Comparison of ENCODE assay signal across 8 cellular contexts in genomic region chr4:140861359-140862181, GRCh38.
DNase-seq lines count a peak whose midpoint lies in the region; ATAC-seq and TF ChIP-seq lines count a peak whose summit lies in the region.

No MANE protein-coding gene starts in this region.

- TF ChIP-seq POLR2A in adrenal gland (IDR thresholded peaks at IDR 0.05) (no peak), heart left ventricle (IDR thresholded peaks at IDR 0.05) (no peak)

- H2AFZ ChIP-seq in OCI-LY7 (ENCODE audit: low read length): peak overlapping the region; percentile 88

- H3K36me3 ChIP-seq in Caco-2 (ENCODE audit: control insufficient read depth, insufficient read depth, low read length) (no peaks in the 10 kb centered on the region), OCI-LY7 (ENCODE audit: insufficient read depth, low read length) (no peaks in the 10 kb centered on the region), adrenal gland (replicated peaks in 1 of 2) (no peaks in the 10 kb centered on the region), heart left ventricle (peaks cover 0 to 5% (median 0%) of the 10 kb centered on the region in 9 donors), psoas muscle (ENCODE audit: insufficient read depth in 1 of 2, low read depth in 1 of 2) (no peaks in the 10 kb centered on the region)

- H3K27me3 Mint-ChIP-seq in Caco-2 (ENCODE audit: insufficient read depth, unreplicated experiment): peaks cover 13% of the 10 kb centered on the region

- H3K9me2 ChIP-seq in OCI-LY7 (ENCODE audit: insufficient read depth, low read length): no peaks in the 10 kb centered on the region

- CTCF ChIA-PET in Caco-2 (lab: Charles Lee) (no interaction called here), OCI-LY7 (lab: Charles Lee; ENCODE audit: unreplicated experiment) (no interaction called here)

- peak overlapping the region; percentile 17; the same call in 1 of the 2 replicates for H3K4me2 ChIP-seq in OCI-LY7 (ENCODE audit: low read length)

- H3K4me3 Mint-ChIP-seq in Caco-2 (ENCODE audit: unreplicated experiment): no peak overlapping the region

- POLR2A ChIA-PET in Caco-2 (lab: Charles Lee) (no interaction called here), OCI-LY7 (lab: Charles Lee) (interaction anchor here (1.5 to 1.6 kb wide), 2 partner anchors 20 to 22 kb away, joined by 3 to 6 read pairs; no protein-coding TSS in a partner anchor)

- no peaks in the 10 kb centered on the region for H3K9me3 Mint-ChIP-seq in Caco-2 (ENCODE audit: unreplicated experiment)

- H3K4me3 ChIP-seq in Caco-2 (ENCODE audit: low read depth, low read length) (no peak overlapping the region), OCI-LY7 (ENCODE audit: low read depth, low read length, poor library complexity, severe bottlenecking) (no peak overlapping the region), adrenal gland (no peak overlapping the region), heart left ventricle (no peak overlapping the region), psoas muscle (no peak overlapping the region)

- no TSS peak for BruUV-seq in Caco-2 (replicated peaks; lab: Mats Ljungman, UMichigan)
- no TSS peak for BruUV-seq in OCI-LY7 (replicated peaks; lab: Mats Ljungman, UMichigan)

- H3K4me1 ChIP-seq in Caco-2 (no peaks in the 10 kb centered on the region), OCI-LY7 (ENCODE audit: insufficient read depth, low read length, poor library complexity, severe bottlenecking) (peaks cover 13% of the 10 kb centered on the region), adrenal gland (replicated peaks in 1 of 2) (peaks cover 0 to 3% of the 10 kb centered on the region in 2 donors), heart left ventricle (peaks cover 0 to 22% (median 10%) of the 10 kb centered on the region in 12 donors), psoas muscle (peaks cover 6% of the 10 kb centered on the region)

- WGBS in adrenal gland, 4 donors: 31 to 40% (median 39%) methylated on average over 7 of the region's 7 CpGs
- 37 to 42% (median 39%) methylated on average over 7 of the region's 7 CpGs for WGBS in heart left ventricle, 4 donors
- WGBS in psoas muscle, 3 donors: 36 to 40% (median 38%) methylated on average over 7 of the region's 7 CpGs

- peak; percentile 62 to 70 for TF ChIP-seq CTCF in Caco-2 (IDR thresholded peaks at IDR 0.05; ENCODE audit: insufficient read depth in 1 of 2, low read depth in 1 of 2, low read length in 1 of 2, severe bottlenecking in 1 of 2, unreplicated experiment in 1 of 2)
- TF ChIP-seq CTCF in OCI-LY7 (conservative IDR thresholded peaks at IDR 0.05; ENCODE audit: low read length): peak; percentile 98
- TF ChIP-seq CTCF in adrenal gland (IDR thresholded peaks at IDR 0.05): peak; percentile 68 to 92 (median 90)
- peak; percentile 64 to 86 (median 78) for TF ChIP-seq CTCF in heart left ventricle (IDR thresholded peaks at IDR 0.05)
- peak; percentile 86 for TF ChIP-seq CTCF in psoas muscle (IDR thresholded peaks at IDR 0.05)

- H4K20me1 ChIP-seq in OCI-LY7 (ENCODE audit: insufficient read depth, low read length): no peaks in the 10 kb centered on the region

- no peak overlapping the region for H3K27ac Mint-ChIP-seq in Caco-2 (ENCODE audit: unreplicated experiment)

- intact Hi-C loops in Caco-2 (cut with micrococcal nuclease; ENCODE audit: unreplicated experiment) (loop anchor here (1.0 kb wide), 2 partner anchors 23 to 272 kb away; partner anchors contain the start of gene RNF150), OCI-LY7 (cut with micrococcal nuclease; ENCODE audit: unreplicated experiment) (loop anchor here (1.0 kb wide), 1 partner anchor 23 kb away; no protein-coding TSS in a partner anchor), adrenal gland (cut with DNase I) (loop anchor here (5.0 to 10.0 kb wide), 2 partner anchors 133 to 271 kb away; partner anchors contain the start of gene RNF150 (in 2 of the 2)), heart left ventricle (cut with DNase I) (loop anchor here (1.0 to 10.0 kb wide), 8 partner anchors 23 to 356 kb away; partner anchors contain the start of gene RNF150 (in 8 of the 10)), psoas muscle (cut with DNase I) (loop anchor here (1.0 to 5.0 kb wide), 4 partner anchors 23 to 361 kb away; partner anchors contain the start of genes RNF150 (in 2 of the 2) and ZNF330 (in 1 of the 2))

- no peaks in the 10 kb centered on the region for H3K79me2 ChIP-seq in OCI-LY7 (ENCODE audit: insufficient read depth, low read depth, low read length)

- H3K4me1 Mint-ChIP-seq in Caco-2 (ENCODE audit: low read depth, unreplicated experiment): peaks cover 7% of the 10 kb centered on the region

- H3K27me3 ChIP-seq in Caco-2 (replicated peaks; ENCODE audit: control insufficient read depth, insufficient read depth, low read length) (no peaks in the 10 kb centered on the region), adrenal gland (no peaks in the 10 kb centered on the region), heart left ventricle (no peaks in the 10 kb centered on the region), psoas muscle (ENCODE audit: insufficient read depth in 3 of 3, low read length in 2 of 3) (no peaks in the 10 kb centered on the region)

- no peak overlapping the region for H3K27ac ChIP-seq in OCI-LY7 (ENCODE audit: low read depth, low read length, poor library complexity, severe bottlenecking)
- H3K27ac ChIP-seq in adrenal gland: no peak overlapping the region
- H3K27ac ChIP-seq in heart left ventricle: peak overlapping the region in 5 of 12 donors; percentile 20 to 59 (median 40)
- H3K27ac ChIP-seq in psoas muscle: no peak overlapping the region

- DNase-seq in Caco-2: peak; percentile 44 to 64
- peak in 46 of 76 experiments; percentile 0 to 64 (median 12) for DNase-seq in HUDEP-2 (lab: John Stamatoyannopoulos, UW; ENCODE audit: unreplicated experiment in 76 of 76)
- peak; percentile 83 for DNase-seq in OCI-LY7 (ENCODE audit: low spot score)
- DNase-seq in adrenal gland: peak; percentile 69 to 92 (median 76)
- DNase-seq in heart left ventricle: peak in 4 of 5 donors; percentile 52 to 69 (median 60)
- DNase-seq in psoas muscle: peak in 1 of 2 donors; percentile 14

- H3K36me3 Mint-ChIP-seq in Caco-2 (ENCODE audit: insufficient read depth, unreplicated experiment): no peaks in the 10 kb centered on the region

- ATAC-seq in GM19395 (IDR thresholded peaks at IDR 0.05; ENCODE audit: unreplicated experiment): peak; percentile 79
- peak; percentile 53 to 68 (median 62) for ATAC-seq in heart left ventricle
- peak; percentile 80 to 88 (median 83) for ATAC-seq in psoas muscle
- no peak for ATAC-seq in HG02970 (IDR thresholded peaks at IDR 0.05; ENCODE audit: low FRiP score, unreplicated experiment)

- H3K9me3 ChIP-seq in Caco-2 (no peaks in the 10 kb centered on the region), OCI-LY7 (ENCODE audit: low read length) (no peaks in the 10 kb centered on the region), adrenal gland (replicated peaks in 1 of 3) (no peaks in the 10 kb centered on the region), heart left ventricle (no peaks in the 10 kb centered on the region), psoas muscle (no peaks in the 10 kb centered on the region)
